Comparison of ENCODE assay signal across 9 cellular contexts in genomic region chr14:55329999-55330710, GRCh38. TPM values are rescaled to one million over a fixed set of nuclear protein-coding genes. Genes with fewer than 3 reads are reported as not detected.
DNase-seq lines count a peak whose midpoint lies in the region; ATAC-seq and TF ChIP-seq lines count a peak whose summit lies in the region.
"Had no signal": no experiment of that assay in that cellular context is flagged by ENCODE, and none has a peak within 500 bp of the region (broad histone marks: within the 10 kb centered on the region; RNA-seq: fewer than 3 reads in every experiment).

No MANE protein-coding gene starts in this region.

- DNase-seq in GM23248 (peak; percentile 61), T-helper 17 cell (no peak), uterus (no peak), midbrain (lab: John Stamatoyannopoulos, UW) (no peak)
- DNase-seq in central memory CD8-positive, alpha-beta T cell (ENCODE audit: low spot score in 2 of 2) = no peak
- peak; percentile 77 for DNase-seq in stimulated activated CD4-positive, alpha-beta T cell treated with anti-CD3 and anti-CD28 coated beads, Interleukin-1b, Interleukin-23, amount 100 ng/mL, for 48 hours
- DNase-seq: endodermal cell had no signal

- H3K9me3 Mint-ChIP-seq in central memory CD8-positive, alpha-beta T cell = no peaks in the 10 kb centered on the region
- H3K9me3 Mint-ChIP-seq: endodermal cell had no signal

- H3K27ac ChIP-seq in GM23248 (peak overlapping the region; percentile 53), uterus (peak overlapping the region in 1 of 2 donors; percentile 14)

- WGBS in GM23248 (ENCODE audit: low coverage in 1 of 2, low lambda C conversion rate in 2 of 2, missing lambda C conversion rate in 2 of 2), 2 experiments = 16 to 22% methylated on average over 6 of the region's 6 CpGs

- no peaks in the 10 kb centered on the region; the same call in 1 of the 2 replicates for H4K20me1 ChIP-seq in GM23248 (ENCODE audit: insufficient read depth)

- no peak for TF ChIP-seq POLR2A in uterus (IDR thresholded peaks at IDR 0.05)

- H3K4me3 Mint-ChIP-seq in T-helper 17 cell = no peak overlapping the region
- H3K4me3 Mint-ChIP-seq in central memory CD8-positive, alpha-beta T cell = no peak overlapping the region
- H3K4me3 Mint-ChIP-seq: endodermal cell had no signal

- no peaks in the 10 kb centered on the region for H3K27me3 Mint-ChIP-seq in T-helper 17 cell
- no peaks in the 10 kb centered on the region for H3K27me3 Mint-ChIP-seq in central memory CD8-positive, alpha-beta T cell

- no peak for TF ChIP-seq CTCF in uterus (IDR thresholded peaks at IDR 0.05)

- H3K36me3 ChIP-seq in GM23248 (ENCODE audit: low read depth) (no peaks in the 10 kb centered on the region), uterus (no peaks in the 10 kb centered on the region)

- H3K27me3 ChIP-seq in GM23248 (replicated peaks; ENCODE audit: insufficient read depth) (no peaks in the 10 kb centered on the region), uterus (no peaks in the 10 kb centered on the region)

- peak overlapping the region; percentile 46 for H3K9ac ChIP-seq in GM23248

- H3K9me2 ChIP-seq in GM23248 (ENCODE audit: insufficient read depth) = no peaks in the 10 kb centered on the region

- H3K9me3 ChIP-seq in GM23248 (ENCODE audit: low read depth) (no peaks in the 10 kb centered on the region), T-helper 17 cell (ENCODE audit: control insufficient read depth, low read length, poor library complexity, severe bottlenecking) (no peaks in the 10 kb centered on the region), uterus (no peaks in the 10 kb centered on the region)

- peaks cover 60% of the 10 kb centered on the region for H3K4me1 Mint-ChIP-seq in T-helper 17 cell
- peaks cover 76% of the 10 kb centered on the region for H3K4me1 Mint-ChIP-seq in central memory CD8-positive, alpha-beta T cell

- H2AFZ ChIP-seq in GM23248 = peak overlapping the region; percentile 37; the same call in 1 of the 2 replicates

- peaks cover 17% of the 10 kb centered on the region for H3F3A ChIP-seq in GM23248 (ENCODE audit: insufficient read depth)

- H3K27ac Mint-ChIP-seq in T-helper 17 cell = peak overlapping the region; percentile 78
- H3K27ac Mint-ChIP-seq in central memory CD8-positive, alpha-beta T cell (ENCODE audit: low read depth) = peak overlapping the region; percentile 68

- H3K4me2 ChIP-seq in GM23248 (ENCODE audit: unreplicated experiment) = peak overlapping the region; percentile 76

- H3K4me1 ChIP-seq in GM23248 (ENCODE audit: insufficient read depth) (peaks cover 5% of the 10 kb centered on the region), uterus (peaks cover 0 to 3% of the 10 kb centered on the region in 2 donors)

- peak overlapping the region; percentile 41 for H3K4me3 ChIP-seq in GM23248
- no peak overlapping the region for H3K4me3 ChIP-seq in uterus
- H3K4me3 ChIP-seq: skin epidermis had no signal

- intact Hi-C loops in uterus (cut with DNase I; ENCODE audit: low total_unique reads) = no loop called here

- ATAC-seq in T-helper 17 cell (no peak), HG03571 (IDR thresholded peaks at IDR 0.05; ENCODE audit: unreplicated experiment) (no peak)
- no peak for ATAC-seq in central memory CD8-positive, alpha-beta T cell (replicated peaks; ENCODE audit: extremely low read depth, poor library complexity, severe bottlenecking)

- peaks cover 80% of the 10 kb centered on the region for H3K79me2 ChIP-seq in GM23248 (ENCODE audit: insufficient read depth)

- in situ Hi-C loops in GM23248 (cut with MboI) = no loop called here

- H3K36me3 Mint-ChIP-seq in T-helper 17 cell (ENCODE audit: low read depth) = peaks cover 5% of the 10 kb centered on the region
- H3K36me3 Mint-ChIP-seq in central memory CD8-positive, alpha-beta T cell (ENCODE audit: insufficient read depth) = peaks cover 3% of the 10 kb centered on the region

RNA-seq across cellular contexts. Expression of gene FBXO34, which starts 58.9 kb away (rescaled TPM):
- 8.9 and 10.5 TPM in 2 replicates for total RNA-seq in GM23248 (2014; rRNA removed; shearing (Covaris generic))
- 10.2 and 10.9 TPM in 2 replicates for polyA plus RNA-seq in GM23248 (2016; fragmentation: Nextera tagmentation; extraction: Ambion mirVana)
- 10 to 100 TPM; 20.5 to 27.8 TPM for total RNA-seq in T-helper 17 cell
- 10 to 100 TPM; 15.9 to 47.4 (median 20.3) TPM for total RNA-seq in uterus

Comparison
In these comparisons a context has a peak if more than half of its experiments do, and no peak if none do; other contexts are left out.
1. DNase-seq: peak in GM23248 (single experiment) and stimulated activated CD4-positive, alpha-beta T cell treated with anti-CD3 and anti-CD28 coated beads, Interleukin-1b, Interleukin-23, amount 100 ng/mL, for 48 hours (single experiment); none in T-helper 17 cell (0 of 3), central memory CD8-positive, alpha-beta T cell (0 of 2), uterus (0 of 2) and midbrain (single experiment).